Comparison of ENCODE assay signal across 1 cellular context in genomic region chr16:15515992-15516391, GRCh38.
TF ChIP-seq lines count a peak whose summit lies in the region.

No MANE protein-coding gene starts in this region.

TF ChIP-seq in HEK293, 187 proteins besides CTCF, POLR2A, EP300 and RAD21 (continued from another document):
- TF ChIP-seq, protein P1, sequence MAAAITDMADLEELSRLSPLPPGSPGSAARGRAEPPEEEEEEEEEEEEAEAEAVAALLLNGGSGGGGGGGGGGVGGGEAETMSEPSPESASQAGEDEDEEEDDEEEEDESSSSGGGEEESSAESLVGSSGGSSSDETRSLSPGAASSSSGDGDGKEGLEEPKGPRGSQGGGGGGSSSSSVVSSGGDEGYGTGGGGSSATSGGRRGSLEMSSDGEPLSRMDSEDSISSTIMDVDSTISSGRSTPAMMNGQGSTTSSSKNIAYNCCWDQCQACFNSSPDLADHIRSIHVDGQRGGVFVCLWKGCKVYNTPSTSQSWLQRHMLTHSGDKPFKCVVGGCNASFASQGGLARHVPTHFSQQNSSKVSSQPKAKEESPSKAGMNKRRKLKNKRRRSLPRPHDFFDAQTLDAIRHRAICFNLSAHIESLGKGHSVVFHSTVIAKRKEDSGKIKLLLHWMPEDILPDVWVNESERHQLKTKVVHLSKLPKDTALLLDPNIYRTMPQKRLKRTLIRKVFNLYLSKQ (tag by site-specific recombination; IDR thresholded peaks at IDR 0.05; ENCODE audit: borderline replicate concordance), result no peak
- TF ChIP-seq ZNF791 (tag by site-specific recombination; IDR thresholded peaks at IDR 0.05) (no peak), ZNF416 (tag by site-specific recombination; IDR thresholded peaks at IDR 0.05) (no peak), ZNF785 (tag by site-specific recombination; IDR thresholded peaks at IDR 0.05) (no peak), ZNF121 (tag by site-specific recombination; IDR thresholded peaks at IDR 0.05) (peak; percentile 67; the same call in 1 of the 2 replicates), ZNF140 (tag by site-specific recombination; IDR thresholded peaks at IDR 0.05) (no peak)
